Comparison of ENCODE assay signal across 1 cellular context in the genomic region with DNA sequence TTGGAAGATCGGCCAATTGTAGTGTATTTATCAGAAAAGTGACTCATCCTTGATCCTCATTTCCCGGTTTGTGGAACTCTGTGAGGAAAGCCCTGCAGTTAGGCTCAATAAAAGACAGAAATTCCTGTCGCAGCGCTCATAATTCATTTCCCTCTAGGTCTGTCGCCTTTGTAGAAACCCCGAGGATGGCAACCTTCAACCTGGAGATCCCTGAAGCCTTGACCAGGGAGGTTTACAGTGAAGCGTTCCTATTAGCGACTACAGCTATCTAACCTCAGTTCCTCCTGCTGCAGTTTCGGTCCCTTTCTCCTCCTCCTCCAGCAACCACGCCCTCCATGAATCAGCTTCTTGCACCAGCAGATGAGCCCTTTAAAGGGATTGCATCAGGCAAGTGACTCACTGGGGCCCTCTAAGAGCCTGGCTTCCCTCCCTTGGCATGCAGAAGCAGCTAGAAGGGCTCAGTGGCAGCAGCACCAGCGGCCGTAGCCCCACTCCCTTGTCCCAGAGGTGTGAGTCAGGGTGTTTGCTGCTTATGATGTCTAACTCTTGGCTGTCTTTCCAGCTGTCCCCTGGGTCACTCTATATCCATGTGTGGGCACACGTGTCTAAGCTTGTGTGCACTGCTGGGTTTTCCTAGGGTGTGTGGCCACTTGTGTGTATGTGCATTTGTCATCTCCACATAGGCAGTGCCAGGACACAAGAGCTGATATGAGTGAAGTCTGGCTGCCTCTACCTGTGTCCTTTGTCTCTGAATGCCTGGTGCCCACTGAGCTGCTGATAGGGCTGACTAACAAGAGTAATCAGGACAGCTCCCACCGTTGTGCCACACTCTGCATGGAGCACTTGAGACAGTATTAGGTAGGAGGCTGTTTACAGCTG.
A peak's percentile ranks its signal among the peaks of the same experiment; 100 is the strongest.
TF ChIP-seq lines count a peak whose summit lies in the region.

No MANE protein-coding gene starts in this region.

TF ChIP-seq in HepG2, 621 proteins besides CTCF, POLR2A, EP300 and RAD21 (continued from another document and continues in another):
- TF ChIP-seq, protein P1, sequence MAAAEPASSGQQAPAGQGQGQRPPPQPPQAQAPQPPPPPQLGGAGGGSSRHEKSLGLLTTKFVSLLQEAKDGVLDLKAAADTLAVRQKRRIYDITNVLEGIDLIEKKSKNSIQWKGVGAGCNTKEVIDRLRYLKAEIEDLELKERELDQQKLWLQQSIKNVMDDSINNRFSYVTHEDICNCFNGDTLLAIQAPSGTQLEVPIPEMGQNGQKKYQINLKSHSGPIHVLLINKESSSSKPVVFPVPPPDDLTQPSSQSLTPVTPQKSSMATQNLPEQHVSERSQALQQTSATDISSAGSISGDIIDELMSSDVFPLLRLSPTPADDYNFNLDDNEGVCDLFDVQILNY (CRISPR knock-in tag; conservative IDR thresholded peaks at IDR 0.05) = no peak
- no peak for TF ChIP-seq SP1 (IDR thresholded peaks at IDR 0.05)
- TF ChIP-seq SP1 (CRISPR knock-in tag; IDR thresholded peaks at IDR 0.05) = peak; percentile 31; the same call in 1 of the 2 replicates
- no peak for TF ChIP-seq CENPX (CRISPR knock-in tag; IDR thresholded peaks at IDR 0.05)
- no peak for TF ChIP-seq AKAP8 (CRISPR knock-in tag; IDR thresholded peaks at IDR 0.05)
- no peak; the same call in 1 of the 2 replicates for TF ChIP-seq SMAD3 (CRISPR knock-in tag; IDR thresholded peaks at IDR 0.05)
- TF ChIP-seq, protein P2, sequence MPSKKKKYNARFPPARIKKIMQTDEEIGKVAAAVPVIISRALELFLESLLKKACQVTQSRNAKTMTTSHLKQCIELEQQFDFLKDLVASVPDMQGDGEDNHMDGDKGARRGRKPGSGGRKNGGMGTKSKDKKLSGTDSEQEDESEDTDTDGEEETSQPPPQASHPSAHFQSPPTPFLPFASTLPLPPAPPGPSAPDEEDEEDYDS (CRISPR knock-in tag; IDR thresholded peaks at IDR 0.05) = peak; percentile 79
- no peak for TF ChIP-seq ZNF383 (CRISPR knock-in tag; IDR thresholded peaks at IDR 0.05; ENCODE audit: borderline replicate concordance)
- 0 out of 2 replicates have a peak, but pooled peaks have one; percentile 52 for TF ChIP-seq ZNF343 (CRISPR knock-in tag; IDR thresholded peaks at IDR 0.05)
- peak; percentile 51; the same call in 1 of the 2 replicates for TF ChIP-seq NFKB2 (CRISPR knock-in tag; IDR thresholded peaks at IDR 0.05; ENCODE audit: borderline replicate concordance)
- peak; percentile 95 for TF ChIP-seq JUND (CRISPR knock-in tag; IDR thresholded peaks at IDR 0.05)
- TF ChIP-seq PHF5A (CRISPR knock-in tag; IDR thresholded peaks at IDR 0.05; ENCODE audit: low read depth, unreplicated experiment) = no peak
- TF ChIP-seq ZNF619 (CRISPR knock-in tag; IDR thresholded peaks at IDR 0.05) = peak; percentile 39; the same call in 1 of the 2 replicates
- no peak for TF ChIP-seq XBP1 (CRISPR knock-in tag; IDR thresholded peaks at IDR 0.05)
- TF ChIP-seq HDAC1 (CRISPR knock-in tag; IDR thresholded peaks at IDR 0.05) = peak; percentile 75
- TF ChIP-seq TEAD3 (CRISPR knock-in tag; optimal IDR thresholded peaks at IDR 0.05; ENCODE audit: borderline replicate concordance) = no peak
- TF ChIP-seq, protein P3, sequence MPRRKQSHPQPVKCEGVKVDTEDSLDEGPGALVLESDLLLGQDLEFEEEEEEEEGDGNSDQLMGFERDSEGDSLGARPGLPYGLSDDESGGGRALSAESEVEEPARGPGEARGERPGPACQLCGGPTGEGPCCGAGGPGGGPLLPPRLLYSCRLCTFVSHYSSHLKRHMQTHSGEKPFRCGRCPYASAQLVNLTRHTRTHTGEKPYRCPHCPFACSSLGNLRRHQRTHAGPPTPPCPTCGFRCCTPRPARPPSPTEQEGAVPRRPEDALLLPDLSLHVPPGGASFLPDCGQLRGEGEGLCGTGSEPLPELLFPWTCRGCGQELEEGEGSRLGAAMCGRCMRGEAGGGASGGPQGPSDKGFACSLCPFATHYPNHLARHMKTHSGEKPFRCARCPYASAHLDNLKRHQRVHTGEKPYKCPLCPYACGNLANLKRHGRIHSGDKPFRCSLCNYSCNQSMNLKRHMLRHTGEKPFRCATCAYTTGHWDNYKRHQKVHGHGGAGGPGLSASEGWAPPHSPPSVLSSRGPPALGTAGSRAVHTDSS (CRISPR knock-in tag; conservative IDR thresholded peaks at IDR 0.05) = no peak
- TF ChIP-seq, protein P4, sequence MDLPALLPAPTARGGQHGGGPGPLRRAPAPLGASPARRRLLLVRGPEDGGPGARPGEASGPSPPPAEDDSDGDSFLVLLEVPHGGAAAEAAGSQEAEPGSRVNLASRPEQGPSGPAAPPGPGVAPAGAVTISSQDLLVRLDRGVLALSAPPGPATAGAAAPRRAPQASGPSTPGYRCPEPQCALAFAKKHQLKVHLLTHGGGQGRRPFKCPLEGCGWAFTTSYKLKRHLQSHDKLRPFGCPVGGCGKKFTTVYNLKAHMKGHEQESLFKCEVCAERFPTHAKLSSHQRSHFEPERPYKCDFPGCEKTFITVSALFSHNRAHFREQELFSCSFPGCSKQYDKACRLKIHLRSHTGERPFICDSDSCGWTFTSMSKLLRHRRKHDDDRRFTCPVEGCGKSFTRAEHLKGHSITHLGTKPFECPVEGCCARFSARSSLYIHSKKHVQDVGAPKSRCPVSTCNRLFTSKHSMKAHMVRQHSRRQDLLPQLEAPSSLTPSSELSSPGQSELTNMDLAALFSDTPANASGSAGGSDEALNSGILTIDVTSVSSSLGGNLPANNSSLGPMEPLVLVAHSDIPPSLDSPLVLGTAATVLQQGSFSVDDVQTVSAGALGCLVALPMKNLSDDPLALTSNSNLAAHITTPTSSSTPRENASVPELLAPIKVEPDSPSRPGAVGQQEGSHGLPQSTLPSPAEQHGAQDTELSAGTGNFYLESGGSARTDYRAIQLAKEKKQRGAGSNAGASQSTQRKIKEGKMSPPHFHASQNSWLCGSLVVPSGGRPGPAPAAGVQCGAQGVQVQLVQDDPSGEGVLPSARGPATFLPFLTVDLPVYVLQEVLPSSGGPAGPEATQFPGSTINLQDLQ (CRISPR knock-in tag; IDR thresholded peaks at IDR 0.05) = no peak
- no peak for TF ChIP-seq ZNF235 (CRISPR knock-in tag; IDR thresholded peaks at IDR 0.05; ENCODE audit: borderline replicate concordance)
- no peak for TF ChIP-seq ZFP1 (CRISPR knock-in tag; IDR thresholded peaks at IDR 0.05)
- TF ChIP-seq SNRNP70 (IDR thresholded peaks at IDR 0.05; ENCODE audit: low read depth, low read length) = no peak
- TF ChIP-seq, protein P5, sequence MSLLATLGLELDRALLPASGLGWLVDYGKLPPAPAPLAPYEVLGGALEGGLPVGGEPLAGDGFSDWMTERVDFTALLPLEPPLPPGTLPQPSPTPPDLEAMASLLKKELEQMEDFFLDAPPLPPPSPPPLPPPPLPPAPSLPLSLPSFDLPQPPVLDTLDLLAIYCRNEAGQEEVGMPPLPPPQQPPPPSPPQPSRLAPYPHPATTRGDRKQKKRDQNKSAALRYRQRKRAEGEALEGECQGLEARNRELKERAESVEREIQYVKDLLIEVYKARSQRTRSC (CRISPR knock-in tag; IDR thresholded peaks at IDR 0.05; ENCODE audit: low read depth) = no peak
- TF ChIP-seq, protein P6, sequence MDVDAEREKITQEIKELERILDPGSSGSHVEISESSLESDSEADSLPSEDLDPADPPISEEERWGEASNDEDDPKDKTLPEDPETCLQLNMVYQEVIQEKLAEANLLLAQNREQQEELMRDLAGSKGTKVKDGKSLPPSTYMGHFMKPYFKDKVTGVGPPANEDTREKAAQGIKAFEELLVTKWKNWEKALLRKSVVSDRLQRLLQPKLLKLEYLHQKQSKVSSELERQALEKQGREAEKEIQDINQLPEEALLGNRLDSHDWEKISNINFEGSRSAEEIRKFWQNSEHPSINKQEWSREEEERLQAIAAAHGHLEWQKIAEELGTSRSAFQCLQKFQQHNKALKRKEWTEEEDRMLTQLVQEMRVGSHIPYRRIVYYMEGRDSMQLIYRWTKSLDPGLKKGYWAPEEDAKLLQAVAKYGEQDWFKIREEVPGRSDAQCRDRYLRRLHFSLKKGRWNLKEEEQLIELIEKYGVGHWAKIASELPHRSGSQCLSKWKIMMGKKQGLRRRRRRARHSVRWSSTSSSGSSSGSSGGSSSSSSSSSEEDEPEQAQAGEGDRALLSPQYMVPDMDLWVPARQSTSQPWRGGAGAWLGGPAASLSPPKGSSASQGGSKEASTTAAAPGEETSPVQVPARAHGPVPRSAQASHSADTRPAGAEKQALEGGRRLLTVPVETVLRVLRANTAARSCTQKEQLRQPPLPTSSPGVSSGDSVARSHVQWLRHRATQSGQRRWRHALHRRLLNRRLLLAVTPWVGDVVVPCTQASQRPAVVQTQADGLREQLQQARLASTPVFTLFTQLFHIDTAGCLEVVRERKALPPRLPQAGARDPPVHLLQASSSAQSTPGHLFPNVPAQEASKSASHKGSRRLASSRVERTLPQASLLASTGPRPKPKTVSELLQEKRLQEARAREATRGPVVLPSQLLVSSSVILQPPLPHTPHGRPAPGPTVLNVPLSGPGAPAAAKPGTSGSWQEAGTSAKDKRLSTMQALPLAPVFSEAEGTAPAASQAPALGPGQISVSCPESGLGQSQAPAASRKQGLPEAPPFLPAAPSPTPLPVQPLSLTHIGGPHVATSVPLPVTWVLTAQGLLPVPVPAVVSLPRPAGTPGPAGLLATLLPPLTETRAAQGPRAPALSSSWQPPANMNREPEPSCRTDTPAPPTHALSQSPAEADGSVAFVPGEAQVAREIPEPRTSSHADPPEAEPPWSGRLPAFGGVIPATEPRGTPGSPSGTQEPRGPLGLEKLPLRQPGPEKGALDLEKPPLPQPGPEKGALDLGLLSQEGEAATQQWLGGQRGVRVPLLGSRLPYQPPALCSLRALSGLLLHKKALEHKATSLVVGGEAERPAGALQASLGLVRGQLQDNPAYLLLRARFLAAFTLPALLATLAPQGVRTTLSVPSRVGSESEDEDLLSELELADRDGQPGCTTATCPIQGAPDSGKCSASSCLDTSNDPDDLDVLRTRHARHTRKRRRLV (CRISPR knock-in tag; IDR thresholded peaks at IDR 0.05) = no peak
- TF ChIP-seq KMT2B (CRISPR knock-in tag; IDR thresholded peaks at IDR 0.05) = no peak; the same call in 1 of the 2 replicates
- TF ChIP-seq SKI (IDR thresholded peaks at IDR 0.05; ENCODE audit: partially characterized antibody) = no peak
- TF ChIP-seq, protein P7, sequence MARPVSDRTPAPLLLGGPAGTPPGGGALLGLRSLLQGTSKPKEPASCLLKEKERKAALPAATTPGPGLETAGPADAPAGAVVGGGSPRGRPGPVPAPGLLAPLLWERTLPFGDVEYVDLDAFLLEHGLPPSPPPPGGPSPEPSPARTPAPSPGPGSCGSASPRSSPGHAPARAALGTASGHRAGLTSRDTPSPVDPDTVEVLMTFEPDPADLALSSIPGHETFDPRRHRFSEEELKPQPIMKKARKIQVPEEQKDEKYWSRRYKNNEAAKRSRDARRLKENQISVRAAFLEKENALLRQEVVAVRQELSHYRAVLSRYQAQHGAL (CRISPR knock-in tag; IDR thresholded peaks at IDR 0.05; ENCODE audit: not compliant biosample characterization) = no peak
- TF ChIP-seq PAX8 (CRISPR knock-in tag; IDR thresholded peaks at IDR 0.05; ENCODE audit: borderline replicate concordance) = 0 out of 2 replicates have a peak, but pooled peaks have one; percentile 73
- no peak for TF ChIP-seq ZNF572 (CRISPR knock-in tag; IDR thresholded peaks at IDR 0.05)
- no peak for TF ChIP-seq HOXA7 (CRISPR knock-in tag; IDR thresholded peaks at IDR 0.05)
- TF ChIP-seq, protein P8, sequence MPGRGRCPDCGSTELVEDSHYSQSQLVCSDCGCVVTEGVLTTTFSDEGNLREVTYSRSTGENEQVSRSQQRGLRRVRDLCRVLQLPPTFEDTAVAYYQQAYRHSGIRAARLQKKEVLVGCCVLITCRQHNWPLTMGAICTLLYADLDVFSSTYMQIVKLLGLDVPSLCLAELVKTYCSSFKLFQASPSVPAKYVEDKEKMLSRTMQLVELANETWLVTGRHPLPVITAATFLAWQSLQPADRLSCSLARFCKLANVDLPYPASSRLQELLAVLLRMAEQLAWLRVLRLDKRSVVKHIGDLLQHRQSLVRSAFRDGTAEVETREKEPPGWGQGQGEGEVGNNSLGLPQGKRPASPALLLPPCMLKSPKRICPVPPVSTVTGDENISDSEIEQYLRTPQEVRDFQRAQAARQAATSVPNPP (CRISPR knock-in tag; IDR thresholded peaks at IDR 0.05) = no peak
- TF ChIP-seq KLF11 (CRISPR knock-in tag; IDR thresholded peaks at IDR 0.05) = peak; percentile 42; the same call in 1 of the 2 replicates
- TF ChIP-seq, protein P9, sequence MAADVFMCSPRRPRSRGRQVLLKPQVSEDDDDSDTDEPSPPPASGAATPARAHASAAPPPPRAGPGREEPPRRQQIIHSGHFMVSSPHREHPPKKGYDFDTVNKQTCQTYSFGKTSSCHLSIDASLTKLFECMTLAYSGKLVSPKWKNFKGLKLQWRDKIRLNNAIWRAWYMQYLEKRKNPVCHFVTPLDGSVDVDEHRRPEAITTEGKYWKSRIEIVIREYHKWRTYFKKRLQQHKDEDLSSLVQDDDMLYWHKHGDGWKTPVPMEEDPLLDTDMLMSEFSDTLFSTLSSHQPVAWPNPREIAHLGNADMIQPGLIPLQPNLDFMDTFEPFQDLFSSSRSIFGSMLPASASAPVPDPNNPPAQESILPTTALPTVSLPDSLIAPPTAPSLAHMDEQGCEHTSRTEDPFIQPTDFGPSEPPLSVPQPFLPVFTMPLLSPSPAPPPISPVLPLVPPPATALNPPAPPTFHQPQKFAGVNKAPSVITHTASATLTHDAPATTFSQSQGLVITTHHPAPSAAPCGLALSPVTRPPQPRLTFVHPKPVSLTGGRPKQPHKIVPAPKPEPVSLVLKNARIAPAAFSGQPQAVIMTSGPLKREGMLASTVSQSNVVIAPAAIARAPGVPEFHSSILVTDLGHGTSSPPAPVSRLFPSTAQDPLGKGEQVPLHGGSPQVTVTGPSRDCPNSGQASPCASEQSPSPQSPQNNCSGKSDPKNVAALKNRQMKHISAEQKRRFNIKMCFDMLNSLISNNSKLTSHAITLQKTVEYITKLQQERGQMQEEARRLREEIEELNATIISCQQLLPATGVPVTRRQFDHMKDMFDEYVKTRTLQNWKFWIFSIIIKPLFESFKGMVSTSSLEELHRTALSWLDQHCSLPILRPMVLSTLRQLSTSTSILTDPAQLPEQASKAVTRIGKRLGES (CRISPR knock-in tag; IDR thresholded peaks at IDR 0.05; ENCODE audit: borderline replicate concordance) = no peak
- peak; percentile 67 for TF ChIP-seq RBFOX2 (IDR thresholded peaks at IDR 0.05; ENCODE audit: low read depth, low read length)
- TF ChIP-seq CHD2 (IDR thresholded peaks at IDR 0.05; ENCODE audit: low read depth, low read length) = no peak
- peak; percentile 76 for TF ChIP-seq KDM2A (CRISPR knock-in tag; IDR thresholded peaks at IDR 0.05; ENCODE audit: borderline replicate concordance, low read depth)
- no peak for TF ChIP-seq RFX1 (IDR thresholded peaks at IDR 0.05)
- no peak; the same call in 1 of the 2 replicates for TF ChIP-seq EED (CRISPR knock-in tag; IDR thresholded peaks at IDR 0.05)
- no peak for TF ChIP-seq NR2F1 (CRISPR knock-in tag; IDR thresholded peaks at IDR 0.05)
- peak; percentile 83 for TF ChIP-seq TAF1 (CRISPR knock-in tag; IDR thresholded peaks at IDR 0.05)
- TF ChIP-seq ETV6 (CRISPR knock-in tag; conservative IDR thresholded peaks at IDR 0.05) = peak; percentile 68
- TF ChIP-seq, protein P10, sequence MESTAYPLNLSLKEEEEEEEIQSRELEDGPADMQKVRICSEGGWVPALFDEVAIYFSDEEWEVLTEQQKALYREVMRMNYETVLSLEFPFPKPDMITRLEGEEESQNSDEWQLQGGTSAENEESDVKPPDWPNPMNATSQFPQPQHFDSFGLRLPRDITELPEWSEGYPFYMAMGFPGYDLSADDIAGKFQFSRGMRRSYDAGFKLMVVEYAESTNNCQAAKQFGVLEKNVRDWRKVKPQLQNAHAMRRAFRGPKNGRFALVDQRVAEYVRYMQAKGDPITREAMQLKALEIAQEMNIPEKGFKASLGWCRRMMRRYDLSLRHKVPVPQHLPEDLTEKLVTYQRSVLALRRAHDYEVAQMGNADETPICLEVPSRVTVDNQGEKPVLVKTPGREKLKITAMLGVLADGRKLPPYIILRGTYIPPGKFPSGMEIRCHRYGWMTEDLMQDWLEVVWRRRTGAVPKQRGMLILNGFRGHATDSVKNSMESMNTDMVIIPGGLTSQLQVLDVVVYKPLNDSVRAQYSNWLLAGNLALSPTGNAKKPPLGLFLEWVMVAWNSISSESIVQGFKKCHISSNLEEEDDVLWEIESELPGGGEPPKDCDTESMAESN (CRISPR knock-in tag; conservative IDR thresholded peaks at IDR 0.05) = peak; percentile 83
